In the genomic region with DNA sequence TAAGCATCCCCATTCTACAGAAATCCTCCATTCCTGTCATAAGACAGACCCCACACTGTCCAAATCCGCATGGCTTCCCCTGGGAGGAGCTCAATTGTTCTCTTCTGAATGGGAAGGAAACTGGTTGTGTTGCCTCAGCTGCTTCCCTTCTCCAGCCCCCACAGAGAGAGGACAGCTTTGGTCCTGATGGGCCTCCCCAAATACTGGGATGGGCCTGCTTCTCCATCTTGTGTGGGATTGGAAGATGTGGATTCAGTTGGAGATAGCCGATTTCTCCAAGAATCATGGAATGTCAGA, we compare ENCODE assay signal across 24 cellular contexts. TPM values are rescaled to one million over a fixed set of nuclear protein-coding genes. Genes with fewer than 3 reads are reported as not detected.
A peak's percentile ranks its signal among the peaks of the same experiment; 100 is the strongest.
DNase-seq lines count a peak whose midpoint lies in the region; ATAC-seq and TF ChIP-seq lines count a peak whose summit lies in the region.
"Had no signal": no experiment of that assay in that cellular context is flagged by ENCODE, and none has a peak within 500 bp of the region (broad histone marks: within the 10 kb centered on the region; RNA-seq: fewer than 3 reads in every experiment).

No MANE protein-coding gene starts in this region.

- H3K4me3 Mint-ChIP-seq in GM23338, result no peak overlapping the region
- H3K4me3 Mint-ChIP-seq: CD4-positive, alpha-beta T cell had no signal

- H4K8ac ChIP-seq in neuronal stem cell (ENCODE audit: low read depth, low read length), result no peak overlapping the region

- H2BK120ac ChIP-seq in neuronal stem cell (ENCODE audit: low read depth, low read length), result no peak overlapping the region

- H3K27ac Mint-ChIP-seq in GM23338, result no peak overlapping the region
- H3K27ac Mint-ChIP-seq: CD4-positive, alpha-beta T cell had no signal

- H3K9me3 Mint-ChIP-seq in GM23338, result no peaks in the 10 kb centered on the region
- H3K9me3 Mint-ChIP-seq: CD4-positive, alpha-beta T cell had no signal

- in situ Hi-C loops in mammary epithelial cell (cut with MboI; ENCODE audit: low sequenced_read_pairs in 2 of 2), result no loop called here

- H2BK5ac ChIP-seq in neuronal stem cell (ENCODE audit: low read length), result no peak overlapping the region

- H2BK12ac ChIP-seq in neuronal stem cell (ENCODE audit: low read length), result no peak overlapping the region

- H4K91ac ChIP-seq in neuronal stem cell (ENCODE audit: low read depth, low read length, poor library complexity), result no peak overlapping the region

- H3F3A ChIP-seq in GM23338 (replicated peaks; ENCODE audit: low read depth), result no peaks in the 10 kb centered on the region

- H3K36me3 Mint-ChIP-seq in GM23338 (ENCODE audit: low read depth), result no peaks in the 10 kb centered on the region

- peak overlapping the region; percentile 6 for H3K4ac ChIP-seq in neuronal stem cell (ENCODE audit: low read length)

- intact Hi-C loops in breast epithelium (cut with DNase I; ENCODE audit: low total_unique reads), result no loop called here
- intact Hi-C loops in mammary epithelial cell (cut with micrococcal nuclease), result no loop called here
- intact Hi-C loops in left ventricle myocardium inferior (cut with micrococcal nuclease), result no loop called here
- intact Hi-C loops in dorsolateral prefrontal cortex (cut with DNase I), result no loop called here

- no peaks in the 10 kb centered on the region for H3K27me3 Mint-ChIP-seq in GM23338 (ENCODE audit: insufficient read depth, low read depth, poor library complexity)
- H3K27me3 Mint-ChIP-seq: CD4-positive, alpha-beta T cell had no signal

- peak overlapping the region; percentile 14 to 58 for H3K27ac ChIP-seq in breast epithelium
- H3K27ac ChIP-seq in mammary epithelial cell (ENCODE audit: insufficient read depth, low read depth, low read length), result no peak overlapping the region
- H3K27ac ChIP-seq in GM23338 (ENCODE audit: low read depth), result no peak overlapping the region
- peak overlapping the region; percentile 38 for H3K27ac ChIP-seq in left ventricle myocardium inferior (replicated peaks)
- no peak overlapping the region for H3K27ac ChIP-seq in neuronal stem cell (replicated peaks; ENCODE audit: low read length)
- H3K27ac ChIP-seq in dorsolateral prefrontal cortex, result no peak overlapping the region
- H3K27ac ChIP-seq: BLaER1 had no signal

- no peak overlapping the region for H3K18ac ChIP-seq in neuronal stem cell (ENCODE audit: low read length)

- H3K4me1 ChIP-seq in breast epithelium, result peaks cover 3 to 4% of the 10 kb centered on the region in 2 donors
- H3K4me1 ChIP-seq in mammary epithelial cell (ENCODE audit: insufficient read depth, low read length), result no peaks in the 10 kb centered on the region
- H3K4me1 ChIP-seq in GM23338 (ENCODE audit: insufficient read depth), result no peaks in the 10 kb centered on the region
- peaks cover 14% of the 10 kb centered on the region for H3K4me1 ChIP-seq in left ventricle myocardium inferior
- peaks cover 0 to 5% of the 10 kb centered on the region in 2 donors for H3K4me1 ChIP-seq in neuronal stem cell (ENCODE audit: control insufficient read depth in 2 of 2, insufficient read depth in 1 of 2, low read depth in 1 of 2, low read length in 2 of 2)

- no TSS peak for BruUV-seq in mammary epithelial cell (replicated peaks; lab: Mats Ljungman, UMichigan)

- no peak overlapping the region for H3K23ac ChIP-seq in neuronal stem cell (ENCODE audit: low read depth, low read length, poor library complexity)

- no peaks in the 10 kb centered on the region for H3K79me2 ChIP-seq in mammary epithelial cell (ENCODE audit: insufficient read depth, low read length)
- no peaks in the 10 kb centered on the region for H3K79me2 ChIP-seq in GM23338 (replicated peaks; ENCODE audit: insufficient read depth)

- no peak for TF ChIP-seq POLR2A in breast epithelium (IDR thresholded peaks at IDR 0.05)

- H3K79me1 ChIP-seq in neuronal stem cell (ENCODE audit: low read depth, low read length), result no peaks in the 10 kb centered on the region

- 57% methylated on average over 1 of the region's 2 CpGs for WGBS in mammary epithelial cell (ENCODE audit: low coverage, missing lambda C conversion rate)
- WGBS in neuronal stem cell (ENCODE audit: extremely low coverage in 2 of 2, insufficient read length in 2 of 2, insufficient replicate concordance in 1 of 2), 2 donors, result no CpG with 5 or more reads among the region's 2 CpGs

- H3K4me1 Mint-ChIP-seq in GM23338, result no peaks in the 10 kb centered on the region

- DNase-seq in breast epithelium (ENCODE audit: low spot score in 2 of 2) (no peak), mammary epithelial cell (no peak), GM23338 (ENCODE audit: low spot score) (no peak), left ventricle myocardium inferior (no peak), neuronal stem cell (ENCODE audit: low spot score) (no peak), H4 (ENCODE audit: low spot score) (no peak), dorsolateral prefrontal cortex (no peak)
- DNase-seq: CD4-positive, alpha-beta T cell; H7; Kasumi-1; NCI-H1092 treated with DMSO at 0.1 percent for 48 hours; NCI-H1436; NCI-H187; NCI-H2081 treated with DMSO at 0.1 percent for 48 hours; NCI-H446; NCI-H524 treated with DMSO at 0.1 percent for 48 hours; NCI-H82; NK-92 treated with Interleukin-12 subunit alpha and Interleukin-12 subunit beta, amount 100 ng/mL, for 24 hours; PC-3 had no signal

- H3K4me2 ChIP-seq in mammary epithelial cell (ENCODE audit: insufficient read depth, low read depth, low read length) (no peak overlapping the region), GM23338 (no peak overlapping the region), neuronal stem cell (ENCODE audit: insufficient read depth, low read length, poor library complexity, severe bottlenecking) (no peak overlapping the region)
- H3K4me2 ChIP-seq: BLaER1 had no signal

- no peak for TF ChIP-seq CTCF in breast epithelium (IDR thresholded peaks at IDR 0.05)
- no peak for TF ChIP-seq CTCF in mammary epithelial cell (conservative IDR thresholded peaks at IDR 0.05 in 1 of 2, IDR thresholded peaks at IDR 0.05 in 1 of 2; ENCODE audit: extremely low read depth in 1 of 2, insufficient read depth in 1 of 2, low read depth in 1 of 2, low read length in 2 of 2)
- TF ChIP-seq CTCF in GM23338 (conservative IDR thresholded peaks at IDR 0.05; ENCODE audit: low read depth in 2 of 2), result no peak
- no peak for TF ChIP-seq CTCF in left ventricle myocardium inferior (IDR thresholded peaks at IDR 0.05; ENCODE audit: borderline replicate concordance)
- TF ChIP-seq CTCF in dorsolateral prefrontal cortex (IDR thresholded peaks at IDR 0.05 in 54 of 56, conservative IDR thresholded peaks at IDR 0.05 in 2 of 56; ENCODE audit: low read depth in 1 of 56, partially characterized antibody in 56 of 56), result no peak

- no peak for ATAC-seq in GM23338
- no peak for ATAC-seq in HG03159 (IDR thresholded peaks at IDR 0.05; ENCODE audit: unreplicated experiment)
- ATAC-seq: PC-3 had no signal

- no peaks in the 10 kb centered on the region for H3K36me3 ChIP-seq in breast epithelium
- H3K36me3 ChIP-seq in mammary epithelial cell (ENCODE audit: insufficient read depth, low read length), result no peaks in the 10 kb centered on the region
- H3K36me3 ChIP-seq in GM23338 (ENCODE audit: insufficient read depth), result no peaks in the 10 kb centered on the region
- no peaks in the 10 kb centered on the region for H3K36me3 ChIP-seq in left ventricle myocardium inferior
- H3K36me3 ChIP-seq in neuronal stem cell (replicated peaks in 1 of 2; ENCODE audit: control insufficient read depth in 2 of 2, insufficient read depth in 2 of 2, low read length in 2 of 2), result no peaks in the 10 kb centered on the region
- H3K36me3 ChIP-seq: BLaER1 had no signal

- H3K9ac ChIP-seq in mammary epithelial cell (ENCODE audit: insufficient read depth, low read length) (no peak overlapping the region), neuronal stem cell (ENCODE audit: low read depth, low read length, poor library complexity) (no peak overlapping the region)
- H3K9ac ChIP-seq: BLaER1 had no signal

- H3K9me3 ChIP-seq in breast epithelium, result no peaks in the 10 kb centered on the region
- no peaks in the 10 kb centered on the region for H3K9me3 ChIP-seq in mammary epithelial cell (replicated peaks; ENCODE audit: insufficient read depth, low read length)
- H3K9me3 ChIP-seq in left ventricle myocardium inferior (replicated peaks), result no peaks in the 10 kb centered on the region
- no peaks in the 10 kb centered on the region for H3K9me3 ChIP-seq in neuronal stem cell (replicated peaks in 1 of 2; ENCODE audit: control insufficient read depth in 2 of 2, insufficient read depth in 1 of 2, low read depth in 1 of 2, low read length in 2 of 2)
- H3K9me3 ChIP-seq: BLaER1 had no signal

- no peak overlapping the region for H2BK15ac ChIP-seq in neuronal stem cell (ENCODE audit: low read length)

- H4K20me1 ChIP-seq in mammary epithelial cell (ENCODE audit: insufficient read depth, low read length) (no peaks in the 10 kb centered on the region), GM23338 (replicated peaks; ENCODE audit: insufficient read depth) (no peaks in the 10 kb centered on the region)
- H4K20me1 ChIP-seq: BLaER1 had no signal

- no peak overlapping the region for H3K4me3 ChIP-seq in breast epithelium
- H3K4me3 ChIP-seq in mammary epithelial cell (replicated peaks in 1 of 3; ENCODE audit: insufficient read depth in 1 of 3, low read depth in 2 of 3, low read length in 3 of 3), result no peak overlapping the region
- H3K4me3 ChIP-seq in GM23338, result no peak overlapping the region
- no peak overlapping the region for H3K4me3 ChIP-seq in left ventricle myocardium inferior
- H3K4me3 ChIP-seq in neuronal stem cell (ENCODE audit: low read length in 2 of 2), result no peak overlapping the region
- H3K4me3 ChIP-seq in dorsolateral prefrontal cortex, result no peak overlapping the region
- H3K4me3 ChIP-seq: BLaER1 had no signal

- no peak overlapping the region for H2AK5ac ChIP-seq in neuronal stem cell (ENCODE audit: low read depth, low read length)

- H3K9me2 ChIP-seq in GM23338 (ENCODE audit: insufficient read depth), result peaks cover 6% of the 10 kb centered on the region; the same call in 1 of the 2 replicates

- H3K27me3 ChIP-seq in breast epithelium (no peaks in the 10 kb centered on the region), mammary epithelial cell (ENCODE audit: insufficient read depth, low read length) (no peaks in the 10 kb centered on the region), GM23338 (ENCODE audit: insufficient read depth) (no peaks in the 10 kb centered on the region), left ventricle myocardium inferior (ENCODE audit: low read depth) (no peaks in the 10 kb centered on the region), neuronal stem cell (ENCODE audit: control insufficient read depth in 3 of 3, insufficient read depth in 3 of 3, low read depth in 1 of 3, low read length in 3 of 3) (no peaks in the 10 kb centered on the region), dorsolateral prefrontal cortex (peaks cover 0 to 4% (median 0%) of the 10 kb centered on the region in 45 donors)
- H3K27me3 ChIP-seq: BLaER1 had no signal

- no peak overlapping the region for H3K14ac ChIP-seq in neuronal stem cell (ENCODE audit: low read length)

- dilution Hi-C loops in mammary epithelial cell (cut with HindIII; ENCODE audit: low sequenced_read_pairs), result no loop called here

- no peak overlapping the region for H2AFZ ChIP-seq in mammary epithelial cell (ENCODE audit: low read depth, low read length)
- peak overlapping the region; percentile 28; the same call in 1 of the 2 replicates for H2AFZ ChIP-seq in GM23338
- H2AFZ ChIP-seq in neuronal stem cell (ENCODE audit: low read length), result no peak overlapping the region

- CTCF ChIA-PET in mammary epithelial cell (lab: Charles Lee; ENCODE audit: low non-redundant PET), result no interaction called here

RNA-seq across cellular contexts. Expression of gene IGF1, which starts 40.3 kb away (rescaled TPM):
- total RNA-seq in breast epithelium (100 to 1,000 TPM in 2 of 3 donors, 10 to 100 TPM in 1; 56.6 to 108 (median 101) TPM), mammary epithelial cell (not detected), left ventricle myocardium inferior (5.8 TPM), dorsolateral prefrontal cortex (10 to 100 TPM in 4 of 120 experiments, 1 to 10 TPM in 115, under 1 TPM in 1; 0.76 to 18.7 (median 4.0) TPM)
- polyA plus RNA-seq in mammary epithelial cell (not detected), GM23338 (2016; fragmentation: Nextera tagmentation; extraction: Ambion mirVana) (0.29 TPM in 1 of 2 replicates, not detected in the other)
- not detected for polyA minus RNA-seq in mammary epithelial cell
- total RNA-seq in GM23338 (2014; rRNA removed; shearing (Covaris generic)), result not detected in 2 replicates
- polyA plus RNA-seq in neuronal stem cell (2013, experiment 1 of 2), result 0.04 TPM
- polyA plus RNA-seq in neuronal stem cell (2013, experiment 2 of 2), result 0.07 TPM
- 0.17 and 0.25 TPM in 2 replicates for total RNA-seq in H4 (2014; rRNA removed; shearing (Covaris generic))
- total RNA-seq: A172; CD4-positive, alpha-beta T cell; H7; HT-29; M059J; PC-3 had no signal

Comparison
In these comparisons a context has a peak if more than half of its experiments do, and no peak if none do; other contexts are left out.
1. H3K27ac ChIP-seq: peak in breast epithelium (2 of 2) and left ventricle myocardium inferior (single experiment); none in mammary epithelial cell (single experiment), GM23338 (single experiment), neuronal stem cell (single experiment) and dorsolateral prefrontal cortex (0 of 59).